In the genomic region with DNA sequence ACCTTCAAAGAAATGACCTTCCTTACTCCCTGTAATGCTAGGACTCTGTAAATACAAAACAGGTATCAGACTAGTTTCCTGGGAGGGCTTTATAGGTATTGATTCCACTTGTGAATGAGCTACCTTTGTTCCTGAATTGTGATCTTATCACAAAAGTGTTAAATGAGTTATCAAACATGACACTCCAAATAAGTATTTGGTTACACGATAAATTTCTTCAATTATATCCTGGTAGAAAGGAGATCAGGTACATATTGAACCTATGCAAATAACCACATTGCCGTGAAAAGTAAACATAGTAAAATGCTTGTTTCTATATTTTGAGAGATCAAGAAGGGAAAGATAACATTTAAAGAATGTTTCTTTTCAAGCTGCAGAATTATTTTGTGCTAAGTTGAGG, we compare ENCODE assay signal across 30 cellular contexts.
"Had no signal": no experiment of that assay in that cellular context is flagged by ENCODE, and none has a peak within 500 bp of the region (broad histone marks: within the 10 kb centered on the region; RNA-seq: fewer than 3 reads in every experiment).

No MANE protein-coding gene starts in this region.

- H3K36me3 ChIP-seq: Peyer's patch, SJSA1 had no signal

- H3K9me3 ChIP-seq: Peyer's patch, SJSA1, SK-N-SH had no signal

- DNase-seq: activated CD4-positive, alpha-beta T cell treated with anti-CD3 and anti-CD28 coated beads, Interleukin-2, amount 10 ng/mL, durations not matched to agents 24 days and 14 days; activated CD4-positive, alpha-beta T cell treated with anti-CD3 and anti-CD28 coated beads, Interleukin-2, amount 50 U/mL, for 4 hours; activated CD8-positive, alpha-beta T cell treated with anti-CD3 and anti-CD28 coated beads for 36 hours; activated effector memory CD4-positive, alpha-beta T cell treated with Interleukin-2 at 50 U/mL for 16 hours; activated naive CD4-positive, alpha-beta T cell treated with anti-CD3 and anti-CD28 coated beads, Interleukin-2, amount 10 ng/mL, durations not matched to agents 7 days and 5 days; activated naive CD8-positive, alpha-beta T cell treated with anti-CD3 and anti-CD28 coated beads, Interleukin-2, amount 50 U/mL, for 24 hours; activated T-cell treated with anti-CD3 and anti-CD28 coated beads, Interleukin-2, amount 50 U/mL, for 24 hours; anterior cingulate cortex; caudate nucleus; Kasumi-1; KG1; MM.1S; MV-4-11; NCI-H1092; NCI-H1436 treated with DMSO at 0.1 percent for 48 hours; NCI-H187; NCI-H2081; NCI-H226; NCI-H446 treated with DMSO at 0.1 percent for 48 hours; NCI-H524; NCI-H748 treated with DMSO at 0.1 percent for 48 hours; NK-92 treated with Interleukin-12 subunit alpha and Interleukin-12 subunit beta, amount 100 ng/mL, for 24 hours; PC-3; Peyer's patch; RPMI8226; SHP77 treated with DMSO at 0.1 percent for 48 hours; SK-N-SH had no signal

- H3K4me1 ChIP-seq: Peyer's patch, SJSA1 had no signal

- H3K27ac ChIP-seq: Peyer's patch, SJSA1 had no signal

- FAIRE-seq: bronchial epithelial cell, TTC549 had no signal

- H3K27me3 ChIP-seq: Peyer's patch, SJSA1 had no signal

- H3K4me3 ChIP-seq: Peyer's patch, SJSA1 had no signal

- ATAC-seq: activated CD8-positive, alpha-beta T cell treated with anti-CD3 and anti-CD28 coated beads for 36 hours; activated naive CD8-positive, alpha-beta T cell treated with anti-CD3 and anti-CD28 coated beads, Interleukin-2, amount 50 U/mL, for 24 hours; PC-3 had no signal
